29 cellular contexts compared by ENCODE assay signal in the genomic region with DNA sequence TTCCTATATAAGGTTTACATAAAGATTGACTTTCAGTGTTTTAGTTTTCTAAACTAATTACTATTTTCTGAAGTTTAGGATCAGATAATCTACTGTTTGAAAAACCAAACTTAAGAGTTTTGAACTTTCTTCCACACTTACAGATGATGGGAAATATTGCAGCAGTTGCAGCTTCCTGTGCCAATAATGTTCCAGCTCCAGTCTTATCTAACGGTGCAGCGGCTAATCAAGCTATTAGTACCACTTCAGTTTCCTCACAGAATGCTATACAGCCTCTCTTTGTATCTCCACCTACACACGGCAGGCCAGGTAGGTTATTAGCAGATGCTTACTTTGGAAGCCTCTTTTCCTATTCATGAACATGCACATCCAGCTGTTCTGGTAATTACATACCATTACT.
"Had no signal": no experiment of that assay in that cellular context is flagged by ENCODE, and none has a peak within 500 bp of the region (broad histone marks: within the 10 kb centered on the region; RNA-seq: fewer than 3 reads in every experiment).

No MANE protein-coding gene starts in this region.

- H3K27me3 ChIP-seq: neutrophil, right lobe of liver, sigmoid colon, stomach, thyroid gland, upper lobe of left lung had no signal

- H3K27ac ChIP-seq: neutrophil, parathyroid adenoma, psoas muscle, right lobe of liver, sigmoid colon, stomach, thoracic aorta, thyroid gland, tibial nerve, upper lobe of left lung had no signal

- H3K4me3 ChIP-seq: psoas muscle, right lobe of liver, sigmoid colon, stomach, thoracic aorta, thyroid gland, tibial nerve, upper lobe of left lung had no signal

- H3K27ac Mint-ChIP-seq: naive thymus-derived CD8-positive, alpha-beta T cell; natural killer cell treated with Interleukin-12 subunit alpha and Interleukin-12 subunit beta and Interleukin-15 and Interleukin-18, amount 100 ng/mL, for 72 hours; nephron progenitor cell; progenitor cell of endocrine pancreas; stimulated activated effector memory CD8-positive, alpha-beta T cell treated with anti-CD3 and anti-CD28 coated beads, Interleukin-12 subunit alpha, Interleukin-12 subunit beta, amount 100 ng/mL, for 72 hours; stimulated activated naive B cell treated with anti-CD40 and anti-IgM and Interleukin-4, amounts not matched to agents 10 μg/mL and 1 μg/mL and 100 μg/mL, for 72 hours; stimulated activated naive CD8-positive, alpha-beta T cell treated with anti-CD3 and anti-CD28 coated beads, Interleukin-15, Interleukin-2, amounts not matched to agents 100 ng/mL and 50 ng/mL, for 24 hours had no signal

- H3K9ac ChIP-seq: parathyroid adenoma had no signal

- DNase-seq: naive thymus-derived CD8-positive, alpha-beta T cell; nephron progenitor cell; nucleus accumbens; posterior cingulate gyrus; psoas muscle; right cardiac atrium; right lobe of liver; sigmoid colon; small intestine; stimulated activated CD4-positive, alpha-beta T cell treated with anti-CD3 and anti-CD28 coated beads, Interleukin-15, amount 100 ng/mL, for 24 hours; stimulated activated CD4-positive, alpha-beta T cell treated with anti-CD3 and anti-CD28 coated beads, Interleukin-2, amount 100 ng/mL, for 24 hours; stimulated activated CD4-positive, alpha-beta T cell treated with anti-CD3 and anti-CD28 coated beads, Interleukin-2, amount 100 ng/mL, for 48 hours; stimulated activated CD4-positive, alpha-beta T cell treated with anti-CD3 and anti-CD28 coated beads, Interleukin-4, amount 100 ng/mL, for 24 hours; stimulated activated naive B cell treated with anti-CD40 and anti-IgM and Interleukin-4, amounts not matched to agents 10 μg/mL and 1 μg/mL and 100 μg/mL, for 72 hours; stimulated activated naive CD4-positive, alpha-beta T cell treated with Interleukin-2 at 50 U/mL for 16 hours; stomach; thyroid gland; trophoblast cell; upper lobe of left lung had no signal

- H3K27me3 Mint-ChIP-seq: naive thymus-derived CD8-positive, alpha-beta T cell; natural killer cell treated with Interleukin-12 subunit alpha and Interleukin-12 subunit beta and Interleukin-15 and Interleukin-18, amount 100 ng/mL, for 72 hours; progenitor cell of endocrine pancreas; stimulated activated naive B cell treated with anti-CD40 and anti-IgM and Interleukin-4, amounts not matched to agents 10 μg/mL and 1 μg/mL and 100 μg/mL, for 72 hours; stimulated activated naive CD8-positive, alpha-beta T cell treated with anti-CD3 and anti-CD28 coated beads, Interleukin-15, Interleukin-2, amounts not matched to agents 100 ng/mL and 50 ng/mL, for 24 hours had no signal

- FAIRE-seq: small intestine, urothelium cell line had no signal

- H3K4me3 Mint-ChIP-seq: naive thymus-derived CD8-positive, alpha-beta T cell; natural killer cell treated with Interleukin-12 subunit alpha and Interleukin-12 subunit beta and Interleukin-15 and Interleukin-18, amount 100 ng/mL, for 72 hours; nephron progenitor cell; neural crest cell; stimulated activated effector memory CD8-positive, alpha-beta T cell treated with anti-CD3 and anti-CD28 coated beads, Interleukin-12 subunit alpha, Interleukin-12 subunit beta, amount 100 ng/mL, for 72 hours; stimulated activated naive B cell treated with anti-CD40 and anti-IgM and Interleukin-4, amounts not matched to agents 10 μg/mL and 1 μg/mL and 100 μg/mL, for 72 hours; stimulated activated naive CD8-positive, alpha-beta T cell treated with anti-CD3 and anti-CD28 coated beads, Interleukin-15, Interleukin-2, amounts not matched to agents 100 ng/mL and 50 ng/mL, for 24 hours had no signal

- ATAC-seq: naive thymus-derived CD8-positive, alpha-beta T cell; natural killer cell treated with Interleukin-12 subunit alpha and Interleukin-12 subunit beta and Interleukin-15 and Interleukin-18, amount 100 ng/mL, for 72 hours; psoas muscle; right cardiac atrium; right lobe of liver; stimulated activated effector memory CD8-positive, alpha-beta T cell treated with anti-CD3 and anti-CD28 coated beads, Interleukin-12 subunit alpha, Interleukin-12 subunit beta, amount 100 ng/mL, for 72 hours; stimulated activated naive B cell treated with anti-CD40 and anti-IgM and Interleukin-4, amounts not matched to agents 10 μg/mL and 1 μg/mL and 100 μg/mL, for 72 hours had no signal

- H3K9me3 Mint-ChIP-seq: naive thymus-derived CD8-positive, alpha-beta T cell; natural killer cell treated with Interleukin-12 subunit alpha and Interleukin-12 subunit beta and Interleukin-15 and Interleukin-18, amount 100 ng/mL, for 72 hours; nephron progenitor cell; neural crest cell; stimulated activated effector memory CD8-positive, alpha-beta T cell treated with anti-CD3 and anti-CD28 coated beads, Interleukin-12 subunit alpha, Interleukin-12 subunit beta, amount 100 ng/mL, for 72 hours; stimulated activated naive B cell treated with anti-CD40 and anti-IgM and Interleukin-4, amounts not matched to agents 10 μg/mL and 1 μg/mL and 100 μg/mL, for 72 hours; stimulated activated naive CD8-positive, alpha-beta T cell treated with anti-CD3 and anti-CD28 coated beads, Interleukin-15, Interleukin-2, amounts not matched to agents 100 ng/mL and 50 ng/mL, for 24 hours had no signal

- H3K4me1 ChIP-seq: parathyroid adenoma, psoas muscle, right lobe of liver, sigmoid colon, stomach, thyroid gland, tibial nerve, upper lobe of left lung had no signal

- H3K4me1 Mint-ChIP-seq: nephron progenitor cell; neural crest cell; stimulated activated effector memory CD8-positive, alpha-beta T cell treated with anti-CD3 and anti-CD28 coated beads, Interleukin-12 subunit alpha, Interleukin-12 subunit beta, amount 100 ng/mL, for 72 hours; stimulated activated naive B cell treated with anti-CD40 and anti-IgM and Interleukin-4, amounts not matched to agents 10 μg/mL and 1 μg/mL and 100 μg/mL, for 72 hours had no signal

- H3K9me3 ChIP-seq: neutrophil, psoas muscle, right lobe of liver, sigmoid colon, stomach, thoracic aorta, thyroid gland, tibial nerve, upper lobe of left lung had no signal

- H3K36me3 ChIP-seq: thoracic aorta had no signal
